Comparison of ENCODE assay signal across 1 cellular context in genomic region chr12:49889361-49890095, GRCh38.
TF ChIP-seq lines count a peak whose summit lies in the region.

No MANE protein-coding gene starts in this region.

TF ChIP-seq in H1, 55 proteins besides CTCF, POLR2A, EP300 and RAD21:
- TF ChIP-seq BCL11A (IDR thresholded peaks at IDR 0.05; ENCODE audit: low read depth in 2 of 2, low read length in 2 of 2) (no peak), CBX5 (IDR thresholded peaks at IDR 0.05; ENCODE audit: low read depth, low read length) (no peak), TAF7 (optimal IDR thresholded peaks at IDR 0.05; ENCODE audit: borderline replicate concordance, low read depth, low read length) (no peak), CTBP2 (IDR thresholded peaks at IDR 0.05; ENCODE audit: borderline replicate concordance, insufficient read depth, insufficient read length, low read length) (no peak), EGR1 (IDR thresholded peaks at IDR 0.05; ENCODE audit: borderline replicate concordance, low read depth, low read length) (no peak), CBX8 (IDR thresholded peaks at IDR 0.05; ENCODE audit: borderline replicate concordance, low read depth, low read length) (no peak), FOSL1 (IDR thresholded peaks at IDR 0.05; ENCODE audit: insufficient read depth, low read depth, low read length) (no peak), SUZ12 (IDR thresholded peaks at IDR 0.05; ENCODE audit: low read length) (no peak), TAF1 (IDR thresholded peaks at IDR 0.05; ENCODE audit: low read depth, low read length) (no peak), SIRT6 (IDR thresholded peaks at IDR 0.05; ENCODE audit: low read length) (no peak), RNF2 (IDR thresholded peaks at IDR 0.05; ENCODE audit: borderline replicate concordance, low read depth, low read length, missing control alignments, poor library complexity, severe bottlenecking) (no peak), USF2 (IDR thresholded peaks at IDR 0.05; ENCODE audit: low read length) (no peak)
